1 cellular context compared by ENCODE assay signal in genomic region chr19:10764340-10764894, GRCh38.
A peak's percentile ranks its signal among the peaks of the same experiment; 100 is the strongest.
TF ChIP-seq lines count a peak whose summit lies in the region.

No MANE protein-coding gene starts in this region.

TF ChIP-seq in HepG2, 621 proteins besides CTCF, POLR2A, EP300 and RAD21 (continued from another document and continues in another):
- TF ChIP-seq CENPX (CRISPR knock-in tag; IDR thresholded peaks at IDR 0.05) (no peak), IKZF4 (CRISPR knock-in tag; IDR thresholded peaks at IDR 0.05; ENCODE audit: borderline replicate concordance, low read depth, not compliant biosample characterization) (peak; percentile 70), ZNF251 (CRISPR knock-in tag; IDR thresholded peaks at IDR 0.05) (no peak), AKNA (CRISPR knock-in tag; IDR thresholded peaks at IDR 0.05; ENCODE audit: borderline replicate concordance) (no peak), ZBTB42 (CRISPR knock-in tag; IDR thresholded peaks at IDR 0.05) (no peak), ZNF318 (CRISPR knock-in tag; IDR thresholded peaks at IDR 0.05) (peak; percentile 68), ATF4 (CRISPR knock-in tag; IDR thresholded peaks at IDR 0.05) (no peak; a peak in 1 of 4 replicates), HOMEZ (CRISPR knock-in tag; IDR thresholded peaks at IDR 0.05; ENCODE audit: low read depth) (peak; percentile 80; the same call in 1 of the 2 replicates), ZNF264 (CRISPR knock-in tag; IDR thresholded peaks at IDR 0.05) (peak; percentile 82), ERF (CRISPR knock-in tag; IDR thresholded peaks at IDR 0.05) (peak; percentile 98), PRMT3 (CRISPR knock-in tag; IDR thresholded peaks at IDR 0.05; ENCODE audit: borderline replicate concordance, low read depth) (no peak), REL (CRISPR knock-in tag; conservative IDR thresholded peaks at IDR 0.05) (no peak), BRCA1 (CRISPR knock-in tag; IDR thresholded peaks at IDR 0.05) (no peak), ZNF703 (CRISPR knock-in tag; IDR thresholded peaks at IDR 0.05; ENCODE audit: borderline replicate concordance) (no peak), PTBP1 (IDR thresholded peaks at IDR 0.05; ENCODE audit: low read depth, low read length, poor library complexity, severe bottlenecking) (no peak), ELF4 (CRISPR knock-in tag; IDR thresholded peaks at IDR 0.05; ENCODE audit: borderline replicate concordance) (peak; percentile 72; the same call in 1 of the 2 replicates), MIER3 (CRISPR knock-in tag; IDR thresholded peaks at IDR 0.05; ENCODE audit: borderline replicate concordance) (peak; percentile 95; the same call in 1 of the 2 replicates)
- TF ChIP-seq, protein P1, sequence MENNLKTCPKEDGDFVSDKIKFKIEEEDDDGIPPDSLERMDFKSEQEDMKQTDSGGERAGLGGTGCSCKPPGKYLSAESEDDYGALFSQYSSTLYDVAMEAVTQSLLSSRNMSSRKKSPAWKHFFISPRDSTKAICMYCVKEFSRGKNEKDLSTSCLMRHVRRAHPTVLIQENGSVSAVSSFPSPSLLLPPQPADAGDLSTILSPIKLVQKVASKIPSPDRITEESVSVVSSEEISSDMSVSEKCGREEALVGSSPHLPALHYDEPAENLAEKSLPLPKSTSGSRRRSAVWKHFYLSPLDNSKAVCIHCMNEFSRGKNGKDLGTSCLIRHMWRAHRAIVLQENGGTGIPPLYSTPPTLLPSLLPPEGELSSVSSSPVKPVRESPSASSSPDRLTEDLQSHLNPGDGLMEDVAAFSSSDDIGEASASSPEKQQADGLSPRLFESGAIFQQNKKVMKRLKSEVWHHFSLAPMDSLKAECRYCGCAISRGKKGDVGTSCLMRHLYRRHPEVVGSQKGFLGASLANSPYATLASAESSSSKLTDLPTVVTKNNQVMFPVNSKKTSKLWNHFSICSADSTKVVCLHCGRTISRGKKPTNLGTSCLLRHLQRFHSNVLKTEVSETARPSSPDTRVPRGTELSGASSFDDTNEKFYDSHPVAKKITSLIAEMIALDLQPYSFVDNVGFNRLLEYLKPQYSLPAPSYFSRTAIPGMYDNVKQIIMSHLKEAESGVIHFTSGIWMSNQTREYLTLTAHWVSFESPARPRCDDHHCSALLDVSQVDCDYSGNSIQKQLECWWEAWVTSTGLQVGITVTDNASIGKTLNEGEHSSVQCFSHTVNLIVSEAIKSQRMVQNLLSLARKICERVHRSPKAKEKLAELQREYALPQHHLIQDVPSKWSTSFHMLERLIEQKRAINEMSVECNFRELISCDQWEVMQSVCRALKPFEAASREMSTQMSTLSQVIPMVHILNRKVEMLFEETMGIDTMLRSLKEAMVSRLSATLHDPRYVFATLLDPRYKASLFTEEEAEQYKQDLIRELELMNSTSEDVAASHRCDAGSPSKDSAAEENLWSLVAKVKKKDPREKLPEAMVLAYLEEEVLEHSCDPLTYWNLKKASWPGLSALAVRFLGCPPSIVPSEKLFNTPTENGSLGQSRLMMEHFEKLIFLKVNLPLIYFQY (CRISPR knock-in tag; IDR thresholded peaks at IDR 0.05; ENCODE audit: borderline replicate concordance) = peak; percentile 86; the same call in 1 of the 2 replicates
- TF ChIP-seq, protein P2, sequence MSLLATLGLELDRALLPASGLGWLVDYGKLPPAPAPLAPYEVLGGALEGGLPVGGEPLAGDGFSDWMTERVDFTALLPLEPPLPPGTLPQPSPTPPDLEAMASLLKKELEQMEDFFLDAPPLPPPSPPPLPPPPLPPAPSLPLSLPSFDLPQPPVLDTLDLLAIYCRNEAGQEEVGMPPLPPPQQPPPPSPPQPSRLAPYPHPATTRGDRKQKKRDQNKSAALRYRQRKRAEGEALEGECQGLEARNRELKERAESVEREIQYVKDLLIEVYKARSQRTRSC (CRISPR knock-in tag; IDR thresholded peaks at IDR 0.05; ENCODE audit: low read depth) = no peak
- TF ChIP-seq, protein P3, sequence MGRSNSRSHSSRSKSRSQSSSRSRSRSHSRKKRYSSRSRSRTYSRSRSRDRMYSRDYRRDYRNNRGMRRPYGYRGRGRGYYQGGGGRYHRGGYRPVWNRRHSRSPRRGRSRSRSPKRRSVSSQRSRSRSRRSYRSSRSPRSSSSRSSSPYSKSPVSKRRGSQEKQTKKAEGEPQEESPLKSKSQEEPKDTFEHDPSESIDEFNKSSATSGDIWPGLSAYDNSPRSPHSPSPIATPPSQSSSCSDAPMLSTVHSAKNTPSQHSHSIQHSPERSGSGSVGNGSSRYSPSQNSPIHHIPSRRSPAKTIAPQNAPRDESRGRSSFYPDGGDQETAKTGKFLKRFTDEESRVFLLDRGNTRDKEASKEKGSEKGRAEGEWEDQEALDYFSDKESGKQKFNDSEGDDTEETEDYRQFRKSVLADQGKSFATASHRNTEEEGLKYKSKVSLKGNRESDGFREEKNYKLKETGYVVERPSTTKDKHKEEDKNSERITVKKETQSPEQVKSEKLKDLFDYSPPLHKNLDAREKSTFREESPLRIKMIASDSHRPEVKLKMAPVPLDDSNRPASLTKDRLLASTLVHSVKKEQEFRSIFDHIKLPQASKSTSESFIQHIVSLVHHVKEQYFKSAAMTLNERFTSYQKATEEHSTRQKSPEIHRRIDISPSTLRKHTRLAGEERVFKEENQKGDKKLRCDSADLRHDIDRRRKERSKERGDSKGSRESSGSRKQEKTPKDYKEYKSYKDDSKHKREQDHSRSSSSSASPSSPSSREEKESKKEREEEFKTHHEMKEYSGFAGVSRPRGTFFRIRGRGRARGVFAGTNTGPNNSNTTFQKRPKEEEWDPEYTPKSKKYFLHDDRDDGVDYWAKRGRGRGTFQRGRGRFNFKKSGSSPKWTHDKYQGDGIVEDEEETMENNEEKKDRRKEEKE (IDR thresholded peaks at IDR 0.05) = no peak
- TF ChIP-seq, protein P4, sequence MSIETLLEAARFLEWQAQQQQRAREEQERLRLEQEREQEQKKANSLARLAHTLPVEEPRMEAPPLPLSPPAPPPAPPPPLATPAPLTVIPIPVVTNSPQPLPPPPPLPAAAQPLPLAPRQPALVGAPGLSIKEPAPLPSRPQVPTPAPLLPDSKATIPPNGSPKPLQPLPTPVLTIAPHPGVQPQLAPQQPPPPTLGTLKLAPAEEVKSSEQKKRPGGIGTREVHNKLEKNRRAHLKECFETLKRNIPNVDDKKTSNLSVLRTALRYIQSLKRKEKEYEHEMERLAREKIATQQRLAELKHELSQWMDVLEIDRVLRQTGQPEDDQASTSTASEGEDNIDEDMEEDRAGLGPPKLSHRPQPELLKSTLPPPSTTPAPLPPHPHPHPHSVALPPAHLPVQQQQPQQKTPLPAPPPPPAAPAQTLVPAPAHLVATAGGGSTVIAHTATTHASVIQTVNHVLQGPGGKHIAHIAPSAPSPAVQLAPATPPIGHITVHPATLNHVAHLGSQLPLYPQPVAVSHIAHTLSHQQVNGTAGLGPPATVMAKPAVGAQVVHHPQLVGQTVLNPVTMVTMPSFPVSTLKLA (IDR thresholded peaks at IDR 0.05) = no peak
